In genomic region chr15:88655780-88656488, GRCh38 we compare ENCODE assay signal across 19 cellular contexts. TPM values are rescaled to one million over a fixed set of nuclear protein-coding genes. Genes with fewer than 3 reads are reported as not detected.
DNase-seq lines count a peak whose midpoint lies in the region; ATAC-seq and TF ChIP-seq lines count a peak whose summit lies in the region.
"Had no signal": no experiment of that assay in that cellular context is flagged by ENCODE, and none has a peak within 500 bp of the region (broad histone marks: within the 10 kb centered on the region; RNA-seq: fewer than 3 reads in every experiment).

No MANE protein-coding gene starts in this region.

- TF ChIP-seq CTCF in OCI-LY1 (IDR thresholded peaks at IDR 0.05; ENCODE audit: low read length) (no peak), omental fat pad (IDR thresholded peaks at IDR 0.05) (no peak)

- no peaks in the 10 kb centered on the region for H3K9me3 ChIP-seq in OCI-LY1 (ENCODE audit: low read length)

- no peak overlapping the region for H3K4me3 ChIP-seq in OCI-LY1 (ENCODE audit: low read depth, low read length, poor library complexity, severe bottlenecking)
- H3K4me3 ChIP-seq: skin epidermis had no signal

- no peak overlapping the region for H2AFZ ChIP-seq in OCI-LY1 (ENCODE audit: low read length)

- H3K36me3 Mint-ChIP-seq in activated T-cell treated with anti-CD3 and anti-CD28 coated beads, Interleukin-2, amount 50 U/mL, for 72 hours (ENCODE audit: insufficient read depth in 2 of 2), result no peaks in the 10 kb centered on the region
- H3K36me3 Mint-ChIP-seq in effector memory CD8-positive, alpha-beta T cell (ENCODE audit: insufficient read depth), result peaks cover 33% of the 10 kb centered on the region
- peaks cover 20% of the 10 kb centered on the region for H3K36me3 Mint-ChIP-seq in stimulated activated memory B cell treated with anti-CD40 and anti-IgM and Interleukin-4, amounts not matched to agents 10 μg/mL and 1 μg/mL and 100 μg/mL, for 72 hours
- H3K36me3 Mint-ChIP-seq: brain had no signal

- no peak for ATAC-seq in activated T-cell treated with anti-CD3 and anti-CD28 coated beads, Interleukin-2, amount 50 U/mL, for 72 hours (replicated peaks in 1 of 2)
- peak; percentile 28 for ATAC-seq in effector memory CD8-positive, alpha-beta T cell (replicated peaks)
- ATAC-seq in stimulated activated memory B cell treated with anti-CD40 and anti-IgM and Interleukin-4, amounts not matched to agents 10 μg/mL and 1 μg/mL and 100 μg/mL, for 72 hours, result no peak
- no peak for ATAC-seq in omental fat pad (ENCODE audit: low FRiP score)

- no peaks in the 10 kb centered on the region for H3K27me3 ChIP-seq in OCI-LY1 (ENCODE audit: insufficient read depth, low read length)

- peak overlapping the region; percentile 44 for H3K27ac Mint-ChIP-seq in activated T-cell treated with anti-CD3 and anti-CD28 coated beads, Interleukin-2, amount 50 U/mL, for 72 hours
- peak overlapping the region; percentile 81 to 89 for H3K27ac Mint-ChIP-seq in effector memory CD8-positive, alpha-beta T cell
- H3K27ac Mint-ChIP-seq in stimulated activated memory B cell treated with anti-CD40 and anti-IgM and Interleukin-4, amounts not matched to agents 10 μg/mL and 1 μg/mL and 100 μg/mL, for 72 hours, result peak overlapping the region; percentile 88
- H3K27ac Mint-ChIP-seq: brain, nephron, progenitor cell of endocrine pancreas had no signal

- peaks cover 70% of the 10 kb centered on the region for H3K4me1 Mint-ChIP-seq in activated T-cell treated with anti-CD3 and anti-CD28 coated beads, Interleukin-2, amount 50 U/mL, for 72 hours (ENCODE audit: low read depth)
- peaks cover 29 to 34% of the 10 kb centered on the region in 2 donors for H3K4me1 Mint-ChIP-seq in effector memory CD8-positive, alpha-beta T cell (ENCODE audit: low read depth in 2 of 2)
- H3K4me1 Mint-ChIP-seq in stimulated activated memory B cell treated with anti-CD40 and anti-IgM and Interleukin-4, amounts not matched to agents 10 μg/mL and 1 μg/mL and 100 μg/mL, for 72 hours, result peaks cover 71% of the 10 kb centered on the region
- H3K4me1 Mint-ChIP-seq: nephron had no signal

- no peak overlapping the region for H3K9ac ChIP-seq in OCI-LY1 (ENCODE audit: low read length)

- H4K20me1 ChIP-seq in OCI-LY1 (ENCODE audit: insufficient read depth, low read length), result no peaks in the 10 kb centered on the region

- H3K4me1 ChIP-seq in OCI-LY1 (ENCODE audit: insufficient read depth, low read length, severe bottlenecking), result peaks cover 22% of the 10 kb centered on the region

- H3K9me2 ChIP-seq in OCI-LY1 (ENCODE audit: low read depth, low read length), result no peaks in the 10 kb centered on the region

- H3K27me3 Mint-ChIP-seq in activated T-cell treated with anti-CD3 and anti-CD28 coated beads, Interleukin-2, amount 50 U/mL, for 72 hours (ENCODE audit: low read depth), result no peaks in the 10 kb centered on the region
- no peaks in the 10 kb centered on the region for H3K27me3 Mint-ChIP-seq in effector memory CD8-positive, alpha-beta T cell
- H3K27me3 Mint-ChIP-seq in stimulated activated memory B cell treated with anti-CD40 and anti-IgM and Interleukin-4, amounts not matched to agents 10 μg/mL and 1 μg/mL and 100 μg/mL, for 72 hours, result no peaks in the 10 kb centered on the region

- peak overlapping the region; percentile 69 for H3K27ac ChIP-seq in OCI-LY1 (ENCODE audit: low read depth, low read length, poor library complexity, severe bottlenecking)
- H3K27ac ChIP-seq: C4-2B had no signal

- H3K4me2 ChIP-seq in OCI-LY1 (ENCODE audit: low read length), result no peak overlapping the region

- H3K36me3 ChIP-seq in OCI-LY1 (ENCODE audit: insufficient read depth, low read length), result no peaks in the 10 kb centered on the region

- H3F3A ChIP-seq in OCI-LY1 (ENCODE audit: insufficient read depth, low read length), result no peaks in the 10 kb centered on the region

- no peaks in the 10 kb centered on the region for H3K79me2 ChIP-seq in OCI-LY1 (ENCODE audit: insufficient read depth, low read length)

- no peak for DNase-seq in activated T-cell treated with anti-CD3 and anti-CD28 coated beads, Interleukin-2, amount 50 U/mL, for 72 hours
- no peak for DNase-seq in activated T-cell treated with anti-CD3 and anti-CD28 coated beads, Interleukin-2, amount 50 U/mL, for 1 hour
- DNase-seq in effector memory CD8-positive, alpha-beta T cell, result no peak
- DNase-seq in inferior parietal cortex (ENCODE audit: extremely low spot score) (no peak), erythroblast (lab: John Stamatoyannopoulos, UW) (no peak), omental fat pad (ENCODE audit: low spot score) (no peak)
- DNase-seq: dermis blood vessel endothelial cell; foreskin fibroblast; mesenchymal stem cell; NCI-H187 treated with DMSO at 0.1 percent for 48 hours; NK-92 treated with Interleukin-12 subunit alpha and Interleukin-12 subunit beta, amount 100 ng/mL, for 24 hours; stimulated activated CD4-positive, alpha-beta T cell treated with anti-CD3 and anti-CD28 coated beads, Interleukin-4, amount 100 ng/mL, for 24 hours had no signal

- no peak for TF ChIP-seq POLR2A in erythroblast (IDR thresholded peaks at IDR 0.05; ENCODE audit: low read length)

- H3K4me3 Mint-ChIP-seq in activated T-cell treated with anti-CD3 and anti-CD28 coated beads, Interleukin-2, amount 50 U/mL, for 72 hours, result no peak overlapping the region
- peak overlapping the region in 1 of 2 donors; percentile 63 for H3K4me3 Mint-ChIP-seq in effector memory CD8-positive, alpha-beta T cell
- no peak overlapping the region for H3K4me3 Mint-ChIP-seq in stimulated activated memory B cell treated with anti-CD40 and anti-IgM and Interleukin-4, amounts not matched to agents 10 μg/mL and 1 μg/mL and 100 μg/mL, for 72 hours
- H3K4me3 Mint-ChIP-seq: brain, nephron had no signal

- no peaks in the 10 kb centered on the region for H3K9me3 Mint-ChIP-seq in activated T-cell treated with anti-CD3 and anti-CD28 coated beads, Interleukin-2, amount 50 U/mL, for 72 hours
- H3K9me3 Mint-ChIP-seq in effector memory CD8-positive, alpha-beta T cell, result no peaks in the 10 kb centered on the region
- no peaks in the 10 kb centered on the region for H3K9me3 Mint-ChIP-seq in stimulated activated memory B cell treated with anti-CD40 and anti-IgM and Interleukin-4, amounts not matched to agents 10 μg/mL and 1 μg/mL and 100 μg/mL, for 72 hours
- H3K9me3 Mint-ChIP-seq: brain, nephron had no signal

RNA-seq across cellular contexts. Expression of gene ISG20, which starts 17.1 kb away (rescaled TPM):
- 100 to 1,000 TPM; 102 to 215 TPM for total RNA-seq in activated T-cell treated with anti-CD3 and anti-CD28 coated beads, Interleukin-2, amount 50 U/mL, for 72 hours
- total RNA-seq in omental fat pad, result 10 to 100 TPM; 21.3 to 41.0 (median 27.8) TPM

RNA-seq across cellular contexts. Expression of gene AEN, which starts 34.8 kb away (rescaled TPM):
- 100 to 1,000 TPM in 1 of 2 donors, 10 to 100 TPM in 1; 99.4 to 155 TPM for total RNA-seq in activated T-cell treated with anti-CD3 and anti-CD28 coated beads, Interleukin-2, amount 50 U/mL, for 72 hours
- total RNA-seq in omental fat pad, result 10 to 100 TPM in 3 of 4 donors, 1 to 10 TPM in 1; 7.6 to 60.2 (median 25.2) TPM
